ENCODE assay signal across 8 cellular contexts in the genomic region with DNA sequence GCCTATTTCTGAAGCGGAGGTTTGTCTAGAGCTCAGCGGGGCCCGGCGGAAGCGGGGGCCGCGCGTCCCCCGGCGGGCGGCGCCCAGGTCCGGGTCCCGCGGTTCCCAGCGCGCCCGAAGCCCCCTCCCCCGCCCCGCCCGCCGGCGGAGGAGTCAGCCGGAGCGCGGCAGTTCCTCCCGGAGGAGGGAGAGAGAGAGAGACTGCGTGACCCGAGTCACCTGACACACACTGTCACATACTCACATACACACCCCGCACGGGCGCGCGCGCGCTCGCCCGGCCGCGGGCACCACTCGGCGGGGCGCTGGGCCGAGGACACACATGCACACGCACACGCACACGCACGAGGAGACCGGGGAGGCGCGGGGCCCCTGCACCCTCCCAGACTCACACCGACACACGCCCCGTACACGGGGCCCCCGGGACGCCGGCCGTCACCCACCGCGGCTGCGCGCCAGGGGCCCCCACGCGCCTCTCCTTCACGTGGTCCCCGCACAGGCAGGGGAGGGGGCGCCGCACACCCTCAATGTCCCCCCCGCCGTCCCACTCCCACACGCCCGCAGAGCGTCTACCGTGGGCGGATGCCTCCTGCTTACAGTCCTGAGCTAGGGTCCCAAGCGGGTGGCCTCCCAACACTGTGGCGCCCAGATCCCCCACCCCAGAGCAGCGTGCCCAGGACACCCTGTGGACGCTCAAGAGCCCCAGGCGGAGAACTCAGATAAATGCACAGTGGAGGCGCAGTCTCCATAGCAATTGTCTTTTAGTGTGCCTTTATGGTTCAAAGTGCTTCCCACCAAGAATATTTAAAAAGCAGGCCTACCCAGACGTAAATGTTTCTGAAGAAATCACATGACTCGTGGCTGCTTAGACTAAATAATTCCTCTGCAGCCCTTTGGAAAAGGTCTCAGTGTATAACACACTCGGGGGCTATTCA. TPM values are rescaled to one million over a fixed set of nuclear protein-coding genes. Genes with fewer than 3 reads are reported as not detected.
A peak's percentile ranks its signal among the peaks of the same experiment; 100 is the strongest.
DNase-seq lines count a peak whose midpoint lies in the region; ATAC-seq and TF ChIP-seq lines count a peak whose summit lies in the region.

A gene with protein sequence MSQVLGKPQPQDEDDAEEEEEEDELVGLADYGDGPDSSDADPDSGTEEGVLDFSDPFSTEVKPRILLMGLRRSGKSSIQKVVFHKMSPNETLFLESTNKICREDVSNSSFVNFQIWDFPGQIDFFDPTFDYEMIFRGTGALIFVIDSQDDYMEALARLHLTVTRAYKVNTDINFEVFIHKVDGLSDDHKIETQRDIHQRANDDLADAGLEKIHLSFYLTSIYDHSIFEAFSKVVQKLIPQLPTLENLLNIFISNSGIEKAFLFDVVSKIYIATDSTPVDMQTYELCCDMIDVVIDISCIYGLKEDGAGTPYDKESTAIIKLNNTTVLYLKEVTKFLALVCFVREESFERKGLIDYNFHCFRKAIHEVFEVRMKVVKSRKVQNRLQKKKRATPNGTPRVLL (minus strand): TSS at position 203 of the 935 bp plus-strand sequence. CDS start 280 bp downstream, outside the sequence.

- WGBS in heart right ventricle, 2 donors = 0 to 1% methylated on average over 72 to 83 of the region's 85 CpGs

- DNase-seq in DMS79 treated with DMSO at 0.1 percent for 48 hours (lab: John Stamatoyannopoulos, UW) (peak; percentile 65), KBM-7 (peak; percentile 89), SK-N-DZ (ENCODE audit: low spot score) (peak; percentile 80), heart right ventricle (peak; percentile 64 to 68), posterior vena cava (ENCODE audit: low spot score) (peak; percentile 92), NCI-H1048 (lab: John Stamatoyannopoulos, UW) (no peak)
- peak; percentile 69 for DNase-seq in activated naive CD8-positive, alpha-beta T cell treated with anti-CD3 and anti-CD28 coated beads for 36 hours

- peaks cover 20% of the 10 kb centered on the region for H3K27me3 Mint-ChIP-seq in activated naive CD8-positive, alpha-beta T cell treated with anti-CD3 and anti-CD28 coated beads for 36 hours

- TF ChIP-seq CTCF in heart right ventricle (IDR thresholded peaks at IDR 0.05) = peak in 1 of 9 donors; percentile 12

- H3K9me3 Mint-ChIP-seq in activated naive CD8-positive, alpha-beta T cell treated with anti-CD3 and anti-CD28 coated beads for 36 hours = no peaks in the 10 kb centered on the region

- H3K4me1 Mint-ChIP-seq in activated naive CD8-positive, alpha-beta T cell treated with anti-CD3 and anti-CD28 coated beads for 36 hours = peaks cover 19% of the 10 kb centered on the region

- peaks cover 4 to 44% (median 16%) of the 10 kb centered on the region in 9 donors for H3K4me1 ChIP-seq in heart right ventricle

- peak within 1 kb of the TSS; percentile 68 to 95 (median 82) for H3K4me3 ChIP-seq in heart right ventricle

- H3K27me3 ChIP-seq in heart right ventricle = peaks cover 0 to 4% (median 0%) of the 10 kb centered on the region in 7 donors

- H3K36me3 Mint-ChIP-seq in activated naive CD8-positive, alpha-beta T cell treated with anti-CD3 and anti-CD28 coated beads for 36 hours = no peaks in the 10 kb centered on the region

- in situ Hi-C loops in KBM-7 (cut with MboI; ENCODE audit: low pct_unique_long_range_greater_than_20kb, low sequenced_read_pairs) = no loop called here

- H3K27ac Mint-ChIP-seq in activated naive CD8-positive, alpha-beta T cell treated with anti-CD3 and anti-CD28 coated beads for 36 hours = peak within 1 kb of the TSS; percentile 89

- H3K9me3 ChIP-seq in heart right ventricle = no peaks in the 10 kb centered on the region

- intact Hi-C loops in heart right ventricle (cut with DNase I) = loop anchor here in 7 of 10 donors (5.0 kb wide), 2 partner anchors 35 to 40 kb away; no protein-coding TSS in a partner anchor
- intact Hi-C loops in posterior vena cava (cut with DNase I) = no loop called here

- peak within 1 kb of the TSS; percentile 94 for H3K4me3 Mint-ChIP-seq in activated naive CD8-positive, alpha-beta T cell treated with anti-CD3 and anti-CD28 coated beads for 36 hours

- H3K27ac ChIP-seq in heart right ventricle = peak within 1 kb of the TSS; percentile 79 to 95 (median 90)

- ATAC-seq in GM21576 (IDR thresholded peaks at IDR 0.05; ENCODE audit: unreplicated experiment) (peak; percentile 70), heart right ventricle (peak; percentile 70 to 92 (median 88))

- H3K36me3 ChIP-seq in heart right ventricle = no peaks in the 10 kb centered on the region

RNA-seq across cellular contexts. Expression of the gene that starts here (rescaled TPM):
- polyA plus RNA-seq in SK-N-DZ (2014; cell fraction: cytosol; rRNA removed) = 10.1 and 10.3 TPM in 2 replicates
- polyA plus RNA-seq in SK-N-DZ (2014; cell fraction: nucleus; rRNA removed) = 6.4 and 10.4 TPM in 2 replicates
- total RNA-seq in activated naive CD8-positive, alpha-beta T cell treated with anti-CD3 and anti-CD28 coated beads for 36 hours = 10 to 100 TPM; 14.8 to 16.0 TPM
- 100 to 1,000 TPM in 9 of 10 donors, 10 to 100 TPM in 1; 93.1 to 130 (median 120) TPM for total RNA-seq in heart right ventricle
- 10 to 100 TPM; 18.1 to 24.8 TPM for polyA plus RNA-seq in heart right ventricle
- 10 to 100 TPM; 21.7 to 31.3 TPM for total RNA-seq in posterior vena cava

Comparison
In these comparisons a context has a peak if more than half of its experiments do, and no peak if none do; other contexts are left out.
1. intact Hi-C loops: an anchor here in heart right ventricle (5.0 kb wide); none called in posterior vena cava.